In the genomic region with DNA sequence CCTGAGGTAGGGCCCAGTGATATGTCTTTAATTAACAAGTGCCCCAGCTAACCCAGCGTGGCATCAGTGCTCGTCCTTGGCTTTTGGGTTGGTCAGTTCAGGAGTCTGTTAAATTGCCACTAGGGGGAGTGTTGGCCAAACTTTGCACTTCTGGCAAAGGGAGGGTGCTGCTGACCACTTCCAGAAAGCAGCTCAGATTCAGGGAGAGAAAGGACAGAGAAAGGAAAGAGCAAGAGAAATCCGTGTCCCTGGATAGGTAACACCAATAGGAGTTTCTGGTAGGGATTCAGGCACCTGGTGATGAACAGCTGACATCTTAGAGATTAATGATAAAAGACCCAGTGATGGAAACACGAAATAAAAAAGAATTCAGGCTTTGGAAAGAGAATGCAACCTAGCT, we compare ENCODE assay signal across 8 cellular contexts.
DNase-seq lines count a peak whose midpoint lies in the region; ATAC-seq, FAIRE-seq and TF ChIP-seq lines count a peak whose summit lies in the region.

No MANE protein-coding gene starts in this region.

- peak overlapping the region; percentile 71 for H2AFZ ChIP-seq in HCT116 (ENCODE audit: low read depth, low read length, poor library complexity, severe bottlenecking)

- RAD21 ChIA-PET in HCT116 (lab: Charles Lee; ENCODE audit: low non-redundant PET in 1 of 2, low total read pairs in 2 of 2, uncharacterized antibody in 2 of 2, unreplicated experiment in 2 of 2), result interaction anchor here (0.5 to 2.1 kb wide), 8 partner anchors 24 to 480 kb away, joined by 3 to 31 read pairs (median 5); no protein-coding TSS in a partner anchor

- POLR2A ChIA-PET in HCT116 (lab: Charles Lee), result interaction anchor here (1.1 kb wide), 1 partner anchor 15 kb away, joined by 3 read pairs; no protein-coding TSS in a partner anchor

- no peaks in the 10 kb centered on the region for H3K27me3 ChIP-seq in HCT116 (ENCODE audit: insufficient read depth, low read length)
- H3K27me3 ChIP-seq in effector memory CD4-positive, alpha-beta T cell (replicated peaks; ENCODE audit: control insufficient read depth, insufficient read depth, low read length, poor library complexity, severe bottlenecking), result no peaks in the 10 kb centered on the region

- H3K4me1 ChIP-seq in HCT116 (ENCODE audit: control insufficient read depth in 1 of 2, insufficient read depth in 2 of 2, low read length in 2 of 2), result peaks cover 0 to 6% of the 10 kb centered on the region in 2 experiments; a peak in 1 of 4 replicates
- peaks cover 11% of the 10 kb centered on the region for H3K4me1 ChIP-seq in effector memory CD4-positive, alpha-beta T cell (ENCODE audit: control insufficient read depth, insufficient read depth, low read length, poor library complexity, severe bottlenecking)

- peak; percentile 98 for ATAC-seq in HCT116
- no peak for ATAC-seq in HG02610 (IDR thresholded peaks at IDR 0.05; ENCODE audit: unreplicated experiment)

- DNase-seq in COLO829 (ENCODE audit: low spot score) (peak; percentile 72), HCT116 (ENCODE audit: low read depth, low spot score) (peak; percentile 78), RCC 7860 (ENCODE audit: low spot score) (peak; percentile 67), epidermal melanocyte (ENCODE audit: insufficient read length, low spot score) (peak; percentile 26), mucosa of gallbladder (ENCODE audit: low spot score) (peak; percentile 51), NK-92 (lab: John Stamatoyannopoulos, UW; ENCODE audit: unreplicated experiment) (no peak)
- no peak for DNase-seq in effector memory CD4-positive, alpha-beta T cell

- H4K20me1 ChIP-seq in HCT116 (ENCODE audit: insufficient read depth), result no peaks in the 10 kb centered on the region

- H3K4me3 ChIP-seq in HCT116 (replicated peaks in 1 of 2; ENCODE audit: low read depth in 1 of 2, low read length in 2 of 2), result no peak overlapping the region
- H3K4me3 ChIP-seq in effector memory CD4-positive, alpha-beta T cell (ENCODE audit: insufficient read depth, low read depth, low read length, poor library complexity, severe bottlenecking), result no peak overlapping the region

- no peak for TF ChIP-seq POLR2A in HCT116 (IDR thresholded peaks at IDR 0.05; ENCODE audit: borderline replicate concordance, extremely low read depth, insufficient read depth, insufficient read length)

- CTCF ChIA-PET in HCT116 (lab: Charles Lee), result interaction anchor here (0.7 to 3.3 kb wide), 25 partner anchors 10 to 496 kb away, joined by 3 to 105 read pairs (median 5); no protein-coding TSS in a partner anchor

- FAIRE-seq in RCC 7860 (lab: Jason Lieb, UNC), result peak; percentile 65

- no peaks in the 10 kb centered on the region for H3K79me2 ChIP-seq in HCT116 (ENCODE audit: insufficient read depth, low read length)

- peak overlapping the region; percentile 31 for H3K4me2 ChIP-seq in HCT116 (ENCODE audit: low read length)

- H3K36me3 ChIP-seq in HCT116 (ENCODE audit: control insufficient read depth in 1 of 2, insufficient read depth in 2 of 2, low read length in 2 of 2), result no peaks in the 10 kb centered on the region
- no peaks in the 10 kb centered on the region for H3K36me3 ChIP-seq in effector memory CD4-positive, alpha-beta T cell (ENCODE audit: control insufficient read depth, insufficient read depth, low read length)

- intact Hi-C loops in HCT116 (cut with micrococcal nuclease), result loop anchor here (1.0 to 10.0 kb wide), 4 partner anchors 215 to 480 kb away; no protein-coding TSS in a partner anchor

- BruUV-seq in HCT116 (replicated peaks; lab: Mats Ljungman, UMichigan), result no TSS peak

- no peak overlapping the region for H3K9ac ChIP-seq in HCT116 (ENCODE audit: low read length)

- peak; percentile 82 for TF ChIP-seq RAD21 in HCT116 (IDR thresholded peaks at IDR 0.05; ENCODE audit: low read depth)

- no peaks in the 10 kb centered on the region for H3K9me2 ChIP-seq in HCT116 (ENCODE audit: insufficient read depth)

- no peak overlapping the region for H3K27ac ChIP-seq in HCT116 (ENCODE audit: low read depth, low read length)
- no peak overlapping the region for H3K27ac ChIP-seq in effector memory CD4-positive, alpha-beta T cell (ENCODE audit: insufficient read depth, low read length, poor library complexity, severe bottlenecking)

- H3K9me3 ChIP-seq in HCT116 (ENCODE audit: control insufficient read depth in 1 of 2, insufficient read depth in 1 of 2, low read depth in 1 of 2, low read length in 2 of 2), result no peaks in the 10 kb centered on the region
- no peaks in the 10 kb centered on the region for H3K9me3 ChIP-seq in effector memory CD4-positive, alpha-beta T cell (ENCODE audit: control insufficient read depth, low read length)

- peak; percentile 72 to 86 (median 74); a peak in 5 of 6 replicates for TF ChIP-seq CTCF in HCT116 (IDR thresholded peaks at IDR 0.05 in 2 of 3, conservative IDR thresholded peaks at IDR 0.05 in 1 of 3; ENCODE audit: borderline replicate concordance in 1 of 3, insufficient read depth in 1 of 3, low read depth in 2 of 3, low read length in 2 of 3)

TF ChIP-seq in HCT116, 20 proteins besides CTCF, POLR2A, EP300 and RAD21:
- TF ChIP-seq CBX3 (IDR thresholded peaks at IDR 0.05; ENCODE audit: low read depth) (0 out of 2 replicates have a peak, but pooled peaks have one; percentile 41), YY1 (IDR thresholded peaks at IDR 0.05; ENCODE audit: extremely low read depth, insufficient replicate concordance, low read depth, low read length) (peak; percentile 30), ZFX (IDR thresholded peaks at IDR 0.05) (no peak)
TF ChIP-seq in HCT116: peak in this region for 2.

Comparison
In these comparisons a context has a peak if more than half of its experiments do, and no peak if none do; other contexts are left out.
1. DNase-seq: peak in COLO829 (single experiment), HCT116 (single experiment), RCC 7860 (single experiment), epidermal melanocyte (single experiment) and mucosa of gallbladder (single experiment); none in NK-92 (single experiment) and effector memory CD4-positive, alpha-beta T cell (0 of 3).